ENCODE assay signal across 19 cellular contexts in genomic region chr22:29769723-29770321, GRCh38. TPM values are rescaled to one million over a fixed set of nuclear protein-coding genes. Genes with fewer than 3 reads are reported as not detected.
DNase-seq lines count a peak whose midpoint lies in the region; ATAC-seq and TF ChIP-seq lines count a peak whose summit lies in the region.
"Had no signal": no experiment of that assay in that cellular context is flagged by ENCODE, and none has a peak within 500 bp of the region (broad histone marks: within the 10 kb centered on the region; RNA-seq: fewer than 3 reads in every experiment).

No MANE protein-coding gene starts in this region.

- H3K27me3 ChIP-seq in neural progenitor cell = no peaks in the 10 kb centered on the region
- H3K27me3 ChIP-seq: MG63 had no signal

- no peak overlapping the region for H3K27ac Mint-ChIP-seq in activated CD8-positive, alpha-beta T cell treated with anti-CD3 and anti-CD28 coated beads for 36 hours
- H3K27ac Mint-ChIP-seq in activated CD8-positive, alpha-beta T cell treated with anti-CD3 and anti-CD28 coated beads, Interleukin-2, amount 10 ng/mL, durations not matched to agents 7 days and 5 days = no peak overlapping the region
- H3K27ac Mint-ChIP-seq in brain (no peak overlapping the region), neural progenitor cell (no peak overlapping the region), natural killer cell (no peak overlapping the region)
- H3K27ac Mint-ChIP-seq: H9 had no signal

- H3K4me2 ChIP-seq in neural progenitor cell = no peak overlapping the region
- H3K4me2 ChIP-seq: A549 had no signal

- no peak overlapping the region for H2AFZ ChIP-seq in neural progenitor cell (replicated peaks)

- no peaks in the 10 kb centered on the region for H3K9me3 Mint-ChIP-seq in activated CD8-positive, alpha-beta T cell treated with anti-CD3 and anti-CD28 coated beads for 36 hours
- H3K9me3 Mint-ChIP-seq in activated CD8-positive, alpha-beta T cell treated with anti-CD3 and anti-CD28 coated beads, Interleukin-2, amount 10 ng/mL, durations not matched to agents 7 days and 5 days (ENCODE audit: insufficient read depth) = no peaks in the 10 kb centered on the region
- H3K9me3 Mint-ChIP-seq in brain = peaks cover 0 to 3% (median 0%) of the 10 kb centered on the region in 5 experiments
- no peaks in the 10 kb centered on the region for H3K9me3 Mint-ChIP-seq in neural progenitor cell
- no peaks in the 10 kb centered on the region for H3K9me3 Mint-ChIP-seq in natural killer cell
- H3K9me3 Mint-ChIP-seq: H9 had no signal

- no peak overlapping the region for H3K9ac ChIP-seq in neural progenitor cell

- H3K36me3 ChIP-seq in neural progenitor cell = no peaks in the 10 kb centered on the region

- POLR2A ChIA-PET in activated CD8-positive, alpha-beta T cell treated with anti-CD3 and anti-CD28 coated beads for 36 hours (lab: Charles Lee) = interaction anchor here (0.6 kb wide), 1 partner anchor 886 kb away, joined by 3 read pairs; no protein-coding TSS in a partner anchor
- POLR2A ChIA-PET in activated CD8-positive, alpha-beta T cell treated with anti-CD3 and anti-CD28 coated beads, Interleukin-2, amount 10 ng/mL, durations not matched to agents 7 days and 5 days (lab: Charles Lee) = interaction anchor here (0.6 kb wide), 1 partner anchor 70 kb away, joined by 3 read pairs; no protein-coding TSS in a partner anchor

- peaks cover 24% of the 10 kb centered on the region for H3K4me1 Mint-ChIP-seq in activated CD8-positive, alpha-beta T cell treated with anti-CD3 and anti-CD28 coated beads for 36 hours (ENCODE audit: low read depth)
- peaks cover 33% of the 10 kb centered on the region for H3K4me1 Mint-ChIP-seq in activated CD8-positive, alpha-beta T cell treated with anti-CD3 and anti-CD28 coated beads, Interleukin-2, amount 10 ng/mL, durations not matched to agents 7 days and 5 days (ENCODE audit: low read depth)
- peaks cover 46% of the 10 kb centered on the region for H3K4me1 Mint-ChIP-seq in brain
- H3K4me1 Mint-ChIP-seq in neural progenitor cell = peaks cover 25% of the 10 kb centered on the region
- peaks cover 34 to 37% of the 10 kb centered on the region in 2 donors for H3K4me1 Mint-ChIP-seq in natural killer cell

- H4K20me1 ChIP-seq in neural progenitor cell (ENCODE audit: low read depth) = peaks cover 4% of the 10 kb centered on the region

- H3K9me3 ChIP-seq in neural progenitor cell (ENCODE audit: low read depth) = no peaks in the 10 kb centered on the region
- H3K9me3 ChIP-seq: A549, MG63 had no signal

- DNase-seq in activated CD8-positive, alpha-beta T cell treated with anti-CD3 and anti-CD28 coated beads for 36 hours = no peak
- DNase-seq in activated CD8-positive, alpha-beta T cell treated with anti-CD3 and anti-CD28 coated beads, Interleukin-2, amount 10 ng/mL, durations not matched to agents 7 days and 5 days = no peak
- DNase-seq in DMS53 (lab: John Stamatoyannopoulos, UW) = peak; percentile 22
- no peak for DNase-seq in neural progenitor cell (ENCODE audit: low spot score)
- no peak for DNase-seq in posterior cingulate gyrus
- DNase-seq in natural killer cell = no peak
- DNase-seq in cerebellar cortex (ENCODE audit: low spot score) = no peak
- DNase-seq: COR-L47, H9, MG63, NCI-H1092 treated with DMSO at 0.1 percent for 48 hours, NCI-H1694 treated with DMSO at 0.1 percent for 48 hours, NCI-H2171, NCI-H446, NCI-H69, SHP77 had no signal

- H3K4me3 ChIP-seq in neural progenitor cell = no peak overlapping the region
- H3K4me3 ChIP-seq: A549, MG63 had no signal

- peaks cover 31% of the 10 kb centered on the region for H3K79me2 ChIP-seq in neural progenitor cell (ENCODE audit: low read depth)

- H3K27ac ChIP-seq in neural progenitor cell = no peak overlapping the region
- H3K27ac ChIP-seq: A549, C4-2B had no signal

- ATAC-seq in activated CD8-positive, alpha-beta T cell treated with anti-CD3 and anti-CD28 coated beads for 36 hours = no peak
- no peak for ATAC-seq in activated CD8-positive, alpha-beta T cell treated with anti-CD3 and anti-CD28 coated beads, Interleukin-2, amount 10 ng/mL, durations not matched to agents 7 days and 5 days
- no peak for ATAC-seq in natural killer cell
- ATAC-seq: A549 had no signal

- peaks cover 34% of the 10 kb centered on the region for H3K36me3 Mint-ChIP-seq in activated CD8-positive, alpha-beta T cell treated with anti-CD3 and anti-CD28 coated beads for 36 hours (ENCODE audit: low read depth)
- H3K36me3 Mint-ChIP-seq in activated CD8-positive, alpha-beta T cell treated with anti-CD3 and anti-CD28 coated beads, Interleukin-2, amount 10 ng/mL, durations not matched to agents 7 days and 5 days (ENCODE audit: low read depth) = peaks cover 31% of the 10 kb centered on the region
- H3K36me3 Mint-ChIP-seq in brain (peaks cover 40% of the 10 kb centered on the region), neural progenitor cell (peaks cover 11% of the 10 kb centered on the region), natural killer cell (no peaks in the 10 kb centered on the region)

- TF ChIP-seq CTCF in activated CD8-positive, alpha-beta T cell treated with anti-CD3 and anti-CD28 coated beads for 36 hours (IDR thresholded peaks at IDR 0.05) = no peak
- TF ChIP-seq CTCF in brain (conservative IDR thresholded peaks at IDR 0.05) (no peak), neural progenitor cell (IDR thresholded peaks at IDR 0.05) (no peak), natural killer cell (IDR thresholded peaks at IDR 0.05) (no peak)

- peaks cover 15% of the 10 kb centered on the region for H3F3A ChIP-seq in neural progenitor cell (ENCODE audit: low read depth)

- peaks cover 6% of the 10 kb centered on the region for H3K4me1 ChIP-seq in neural progenitor cell

- H3K4me3 Mint-ChIP-seq in activated CD8-positive, alpha-beta T cell treated with anti-CD3 and anti-CD28 coated beads for 36 hours = peak overlapping the region; percentile 10
- H3K4me3 Mint-ChIP-seq in activated CD8-positive, alpha-beta T cell treated with anti-CD3 and anti-CD28 coated beads, Interleukin-2, amount 10 ng/mL, durations not matched to agents 7 days and 5 days = no peak overlapping the region
- H3K4me3 Mint-ChIP-seq in brain (peak overlapping the region in 4 of 5 experiments; percentile 22 to 59 (median 42)), neural progenitor cell (peak overlapping the region; percentile 25), natural killer cell (no peak overlapping the region)

- intact Hi-C loops in activated CD8-positive, alpha-beta T cell treated with anti-CD3 and anti-CD28 coated beads for 36 hours (cut with micrococcal nuclease) = no loop called here
- intact Hi-C loops in posterior cingulate gyrus (cut with DNase I) (loop anchor here (5.0 kb wide), 1 partner anchor 78 kb away; no protein-coding TSS in a partner anchor), natural killer cell (cut with micrococcal nuclease) (loop anchor here (10.0 kb wide), 1 partner anchor 165 kb away; the partner anchor contains the start of gene NF2)

- H3K27me3 Mint-ChIP-seq in activated CD8-positive, alpha-beta T cell treated with anti-CD3 and anti-CD28 coated beads for 36 hours = no peaks in the 10 kb centered on the region
- H3K27me3 Mint-ChIP-seq in activated CD8-positive, alpha-beta T cell treated with anti-CD3 and anti-CD28 coated beads, Interleukin-2, amount 10 ng/mL, durations not matched to agents 7 days and 5 days (ENCODE audit: low read depth) = no peaks in the 10 kb centered on the region
- peaks cover 8% of the 10 kb centered on the region for H3K27me3 Mint-ChIP-seq in brain
- peaks cover 9% of the 10 kb centered on the region for H3K27me3 Mint-ChIP-seq in neural progenitor cell (ENCODE audit: insufficient read depth, low read depth)
- no peaks in the 10 kb centered on the region for H3K27me3 Mint-ChIP-seq in natural killer cell (ENCODE audit: low read depth in 2 of 2)

- CTCF ChIA-PET in activated CD8-positive, alpha-beta T cell treated with anti-CD3 and anti-CD28 coated beads for 36 hours (lab: Charles Lee) = no interaction called here
- CTCF ChIA-PET in activated CD8-positive, alpha-beta T cell treated with anti-CD3 and anti-CD28 coated beads, Interleukin-2, amount 10 ng/mL, durations not matched to agents 7 days and 5 days (lab: Charles Lee) = interaction anchor here (0.6 kb wide), 1 partner anchor 245 kb away, joined by 3 read pairs; no protein-coding TSS in a partner anchor

RNA-seq across cellular contexts. Expression of gene UQCR10, which starts 2.7 kb away (rescaled TPM):
- total RNA-seq in activated CD8-positive, alpha-beta T cell treated with anti-CD3 and anti-CD28 coated beads for 36 hours = 100 to 1,000 TPM in 1 of 2 experiments, 10 to 100 TPM in 1; 92.4 to 105 TPM
- 100 to 1,000 TPM; 102 to 103 TPM for total RNA-seq in activated CD8-positive, alpha-beta T cell treated with anti-CD3 and anti-CD28 coated beads, Interleukin-2, amount 10 ng/mL, durations not matched to agents 7 days and 5 days
- polyA plus RNA-seq in brain (ENCODE audit: insufficient read depth, low read depth, low replicate concordance) = 195 TPM
- total RNA-seq in neural progenitor cell (ENCODE audit: low replicate concordance) (48.7 and 57.5 TPM in 2 replicates), natural killer cell (10 to 100 TPM; 33.6 to 40.8 (median 35.4) TPM)

RNA-seq across cellular contexts. Expression of gene ZMAT5, which starts 3.0 kb away (rescaled TPM):
- 10 to 100 TPM; 18.5 to 18.7 TPM for total RNA-seq in activated CD8-positive, alpha-beta T cell treated with anti-CD3 and anti-CD28 coated beads for 36 hours
- total RNA-seq in activated CD8-positive, alpha-beta T cell treated with anti-CD3 and anti-CD28 coated beads, Interleukin-2, amount 10 ng/mL, durations not matched to agents 7 days and 5 days = 10 to 100 TPM; 19.0 to 21.8 TPM
- 55.5 TPM for polyA plus RNA-seq in brain (ENCODE audit: insufficient read depth, low read depth, low replicate concordance)
- total RNA-seq in neural progenitor cell (ENCODE audit: low replicate concordance) (20.8 and 26.7 TPM in 2 replicates), natural killer cell (10 to 100 TPM; 15.9 to 20.0 (median 16.0) TPM)

RNA-seq across cellular contexts. Expression of gene CABP7, which starts 50.0 kb away (rescaled TPM):
- total RNA-seq in activated CD8-positive, alpha-beta T cell treated with anti-CD3 and anti-CD28 coated beads for 36 hours = under 1 TPM in 1 of 2 experiments, not detected in 1; 0.09 TPM
- not detected for total RNA-seq in activated CD8-positive, alpha-beta T cell treated with anti-CD3 and anti-CD28 coated beads, Interleukin-2, amount 10 ng/mL, durations not matched to agents 7 days and 5 days
- 1.6 TPM for polyA plus RNA-seq in brain (ENCODE audit: insufficient read depth, low read depth, low replicate concordance)
- total RNA-seq in neural progenitor cell (ENCODE audit: low replicate concordance) = 0.09 TPM in 1 of 2 replicates, not detected in the other
- total RNA-seq in natural killer cell = under 1 TPM; 0.35 to 0.93 (median 0.54) TPM

Comparison
In these comparisons a context has a peak if more than half of its experiments do, and no peak if none do; other contexts are left out.
1. H3K4me3 Mint-ChIP-seq: peak in activated CD8-positive, alpha-beta T cell treated with anti-CD3 and anti-CD28 coated beads for 36 hours (single experiment), brain (4 of 5) and neural progenitor cell (single experiment); none in activated CD8-positive, alpha-beta T cell treated with anti-CD3 and anti-CD28 coated beads, Interleukin-2, amount 10 ng/mL, durations not matched to agents 7 days and 5 days (single experiment) and natural killer cell (single experiment).